1 cellular context compared by ENCODE assay signal in genomic region chr17:45318561-45319230, GRCh38.
TF ChIP-seq lines count a peak whose summit lies in the region.

No MANE protein-coding gene starts in this region.

TF ChIP-seq in WTC11, 78 proteins besides CTCF, POLR2A, EP300 and RAD21 (continued from another document):
- TF ChIP-seq E2F5 (CRISPR knock-in tag; IDR thresholded peaks at IDR 0.05) (no peak), ZSCAN18 (CRISPR knock-in tag; IDR thresholded peaks at IDR 0.05) (no peak)
